ENCODE assay signal across 9 cellular contexts in the genomic region with DNA sequence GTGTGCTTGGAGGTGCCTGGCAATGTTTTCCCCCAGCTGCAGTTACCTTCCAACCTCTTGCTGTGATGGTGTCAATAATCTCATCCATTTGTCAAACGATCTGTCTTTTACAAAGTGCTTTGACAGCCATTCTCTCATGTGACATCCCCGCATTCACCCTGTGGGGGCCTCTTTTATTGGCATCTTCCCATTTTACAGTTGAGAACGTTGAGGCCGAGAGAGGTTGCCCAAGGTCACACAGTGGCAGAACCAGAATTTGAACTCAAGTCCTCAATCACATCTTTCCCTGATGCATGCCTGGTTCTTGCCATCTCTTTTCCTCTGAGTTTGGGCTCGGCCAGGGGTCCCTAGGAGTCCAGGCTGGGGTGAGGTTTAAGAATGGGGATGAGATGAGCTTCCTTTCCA. TPM values are rescaled to one million over a fixed set of nuclear protein-coding genes. Genes with fewer than 3 reads are reported as not detected.
DNase-seq lines count a peak whose midpoint lies in the region; ATAC-seq and TF ChIP-seq lines count a peak whose summit lies in the region.
"Had no signal": no experiment of that assay in that cellular context is flagged by ENCODE, and none has a peak within 500 bp of the region (broad histone marks: within the 10 kb centered on the region; RNA-seq: fewer than 3 reads in every experiment).

No MANE protein-coding gene starts in this region.

- H3K27me3 Mint-ChIP-seq in T-helper 2 cell treated with Interferon-gamma antibody and Interleukin-4, amounts not matched to agents 5 μg/mL and 100 μg/mL, for 36 hours (ENCODE audit: low read depth), result no peaks in the 10 kb centered on the region

- H3K27ac ChIP-seq in GM23248, result 0 out of 2 replicates have a peak overlapping the region, but pooled peaks have one; percentile 4
- H3K27ac ChIP-seq in gastrocnemius medialis, result peak overlapping the region; percentile 94 to 100 (median 98)

- peak overlapping the region; percentile 87 for H3K4me3 ChIP-seq in GM23248
- peak overlapping the region; percentile 85 to 99 for H3K4me3 ChIP-seq in foreskin fibroblast (ENCODE audit: low read depth in 1 of 2, low read length in 2 of 2)
- peak overlapping the region; percentile 90 to 99 (median 94) for H3K4me3 ChIP-seq in gastrocnemius medialis

- in situ Hi-C loops in GM23248 (cut with MboI), result loop anchor here (10.0 kb wide), 1 partner anchor 50 kb away; a partner anchor contains a TSS
- in situ Hi-C loops in gastrocnemius medialis (cut with MboI; ENCODE audit: low sequenced_read_pairs in 4 of 4), result loop anchor here in 1 of 4 donors (10.0 kb wide), 1 partner anchor 50 kb away; a partner anchor contains a TSS

- H3K36me3 Mint-ChIP-seq in T-helper 2 cell treated with Interferon-gamma antibody and Interleukin-4, amounts not matched to agents 5 μg/mL and 100 μg/mL, for 36 hours (ENCODE audit: low read depth), result peaks cover 34% of the 10 kb centered on the region

- TF ChIP-seq CTCF in foreskin fibroblast (IDR thresholded peaks at IDR 0.05; ENCODE audit: low read depth, low read length) (no peak), gastrocnemius medialis (IDR thresholded peaks at IDR 0.05 in 4 of 5, conservative IDR thresholded peaks at IDR 0.05 in 1 of 5) (no peak)

- H3K4me2 ChIP-seq in GM23248 (ENCODE audit: unreplicated experiment), result peak overlapping the region; percentile 98

- no peaks in the 10 kb centered on the region for H3K27me3 ChIP-seq in GM23248 (replicated peaks; ENCODE audit: insufficient read depth)
- H3K27me3 ChIP-seq in gastrocnemius medialis, result no peaks in the 10 kb centered on the region

- no peaks in the 10 kb centered on the region; the same call in 1 of the 2 replicates for H4K20me1 ChIP-seq in GM23248 (ENCODE audit: insufficient read depth)

- peaks cover 9% of the 10 kb centered on the region for H3K9me3 Mint-ChIP-seq in T-helper 2 cell treated with Interferon-gamma antibody and Interleukin-4, amounts not matched to agents 5 μg/mL and 100 μg/mL, for 36 hours

- 0 out of 2 replicates have a peak, but pooled peaks cover 6% of the 10 kb centered on the region for H3K36me3 ChIP-seq in GM23248 (ENCODE audit: low read depth)
- H3K36me3 ChIP-seq in gastrocnemius medialis, result peaks cover 0 to 22% of the 10 kb centered on the region in 2 donors

- no peak for TF ChIP-seq POLR2A in gastrocnemius medialis (IDR thresholded peaks at IDR 0.05)

- H3K9ac ChIP-seq in GM23248, result peak overlapping the region; percentile 92

- peak overlapping the region; percentile 98 for H3K4me3 Mint-ChIP-seq in T-helper 2 cell treated with Interferon-gamma antibody and Interleukin-4, amounts not matched to agents 5 μg/mL and 100 μg/mL, for 36 hours

- H3K27ac Mint-ChIP-seq in T-helper 2 cell treated with Interferon-gamma antibody and Interleukin-4, amounts not matched to agents 5 μg/mL and 100 μg/mL, for 36 hours, result peak overlapping the region; percentile 84

- no peak for DNase-seq in GM23248
- DNase-seq in T-helper 2 cell treated with Interferon-gamma antibody and Interleukin-4, amounts not matched to agents 5 μg/mL and 100 μg/mL, for 36 hours (ENCODE audit: low spot score), result no peak
- no peak for DNase-seq in foreskin fibroblast
- no peak for DNase-seq in gastrocnemius medialis
- DNase-seq in T1000 (lab: John Stamatoyannopoulos, UW), result no peak
- no peak for DNase-seq in NCI-H2171 (lab: John Stamatoyannopoulos, UW)

- H3K79me2 ChIP-seq in GM23248 (ENCODE audit: insufficient read depth), result peaks cover 61% of the 10 kb centered on the region

- 14 to 16% methylated on average over 5 of the region's 5 CpGs for WGBS in GM23248 (ENCODE audit: low coverage in 1 of 2, low lambda C conversion rate in 2 of 2, missing lambda C conversion rate in 2 of 2), 2 experiments

- H3K4me1 ChIP-seq in GM23248 (ENCODE audit: insufficient read depth), result peaks cover 20% of the 10 kb centered on the region
- peaks cover 26 to 28% of the 10 kb centered on the region in 2 donors for H3K4me1 ChIP-seq in gastrocnemius medialis

- no peak overlapping the region for H2AFZ ChIP-seq in GM23248

- ATAC-seq in gastrocnemius medialis (no peak), HG03045 (IDR thresholded peaks at IDR 0.05; ENCODE audit: unreplicated experiment) (no peak), HG03196 (IDR thresholded peaks at IDR 0.05; ENCODE audit: unreplicated experiment) (no peak)

- intact Hi-C loops in gastrocnemius medialis (cut with DNase I; ENCODE audit: low total_unique reads), result loop anchor here (5.0 kb wide), 1 partner anchor 163 kb away; a partner anchor contains a TSS

- H3K9me3 ChIP-seq in GM23248 (ENCODE audit: low read depth) (no peaks in the 10 kb centered on the region), gastrocnemius medialis (no peaks in the 10 kb centered on the region)

- peaks cover 28% of the 10 kb centered on the region for H3K4me1 Mint-ChIP-seq in T-helper 2 cell treated with Interferon-gamma antibody and Interleukin-4, amounts not matched to agents 5 μg/mL and 100 μg/mL, for 36 hours (ENCODE audit: low read depth)

- peaks cover 14% of the 10 kb centered on the region; the same call in 1 of the 2 replicates for H3F3A ChIP-seq in GM23248 (ENCODE audit: insufficient read depth)

- no peaks in the 10 kb centered on the region for H3K9me2 ChIP-seq in GM23248 (ENCODE audit: insufficient read depth)

RNA-seq across cellular contexts. Expression of a gene that starts 1.5 kb away (rescaled TPM):
- 57.7 and 57.9 TPM in 2 replicates for total RNA-seq in GM23248 (2014; rRNA removed; shearing (Covaris generic))
- 12.5 and 13.6 TPM in 2 replicates for polyA plus RNA-seq in GM23248 (2016; fragmentation: Nextera tagmentation; extraction: Ambion mirVana)
- 10 to 100 TPM; 15.9 to 31.0 (median 22.1) TPM for total RNA-seq in gastrocnemius medialis

RNA-seq across cellular contexts. Expression of a gene that starts 13.3 kb away (rescaled TPM):
- 91.6 and 124 TPM in 2 replicates for total RNA-seq in GM23248 (2014; rRNA removed; shearing (Covaris generic))
- 162 and 166 TPM in 2 replicates for polyA plus RNA-seq in GM23248 (2016; fragmentation: Nextera tagmentation; extraction: Ambion mirVana)
- total RNA-seq in gastrocnemius medialis, result 100 to 1,000 TPM in 1 of 4 donors, 10 to 100 TPM in 3; 48.1 to 120 (median 60.2) TPM

RNA-seq across cellular contexts. Expression of a gene that starts 20.3 kb away (rescaled TPM):
- 3.2 and 3.9 TPM in 2 replicates for total RNA-seq in GM23248 (2014; rRNA removed; shearing (Covaris generic))
- polyA plus RNA-seq in GM23248 (2016; fragmentation: Nextera tagmentation; extraction: Ambion mirVana), result 11.9 and 14.0 TPM in 2 replicates
- total RNA-seq in gastrocnemius medialis, result 10 to 100 TPM; 13.5 to 25.6 (median 17.2) TPM

RNA-seq across cellular contexts. Expression of a gene that starts 20.9 kb away (rescaled TPM):
- 51.1 and 111 TPM in 2 replicates for total RNA-seq in GM23248 (2014; rRNA removed; shearing (Covaris generic))
- 32.3 and 35.3 TPM in 2 replicates for polyA plus RNA-seq in GM23248 (2016; fragmentation: Nextera tagmentation; extraction: Ambion mirVana)
- 10 to 100 TPM; 45.4 to 74.8 (median 55.5) TPM for total RNA-seq in gastrocnemius medialis

RNA-seq across cellular contexts. Expression of a gene that starts 35.7 kb away (rescaled TPM):
- total RNA-seq in GM23248 (2014; rRNA removed; shearing (Covaris generic)), result not detected in 2 replicates
- not detected in 2 replicates for polyA plus RNA-seq in GM23248 (2016; fragmentation: Nextera tagmentation; extraction: Ambion mirVana)
- not detected for total RNA-seq in gastrocnemius medialis
- total RNA-seq: myocyte had no signal
